ENCODE assay signal across 11 cellular contexts in genomic region chr18:34880882-34881852, GRCh38.
DNase-seq lines count a peak whose midpoint lies in the region; ATAC-seq and TF ChIP-seq lines count a peak whose summit lies in the region.
"Had no signal": no experiment of that assay in that cellular context is flagged by ENCODE, and none has a peak within 500 bp of the region (broad histone marks: within the 10 kb centered on the region; RNA-seq: fewer than 3 reads in every experiment).

No MANE protein-coding gene starts in this region.

- H3K4me3 ChIP-seq in Panc1 (ENCODE audit: low read depth in 2 of 2, low read length in 2 of 2): no peak overlapping the region
- no peak overlapping the region for H3K4me3 ChIP-seq in fibroblast of villous mesenchyme (ENCODE audit: low read depth, low read length)

- H3K27ac Mint-ChIP-seq in activated CD4-positive, alpha-beta T cell treated with anti-CD3 and anti-CD28 coated beads for 36 hours: no peak overlapping the region
- H3K27ac Mint-ChIP-seq: activated T-helper 17 cell treated with anti-CD3 and anti-CD28 coated beads, Interleukin-2, amount 50 U/mL, for 72 hours; T-helper 17 cell had no signal

- H3K9me3 Mint-ChIP-seq in activated CD4-positive, alpha-beta T cell treated with anti-CD3 and anti-CD28 coated beads for 36 hours (ENCODE audit: low read depth): no peaks in the 10 kb centered on the region
- H3K9me3 Mint-ChIP-seq: activated T-helper 17 cell treated with anti-CD3 and anti-CD28 coated beads, Interleukin-2, amount 50 U/mL, for 72 hours had no signal

- H3K36me3 Mint-ChIP-seq in activated CD4-positive, alpha-beta T cell treated with anti-CD3 and anti-CD28 coated beads for 36 hours (ENCODE audit: low read depth): no peaks in the 10 kb centered on the region

- peaks cover 2% of the 10 kb centered on the region for H3K4me1 Mint-ChIP-seq in activated CD4-positive, alpha-beta T cell treated with anti-CD3 and anti-CD28 coated beads for 36 hours
- H3K4me1 Mint-ChIP-seq: activated T-helper 17 cell treated with anti-CD3 and anti-CD28 coated beads, Interleukin-2, amount 50 U/mL, for 72 hours; T-helper 17 cell had no signal

- H3K27me3 ChIP-seq in Panc1 (ENCODE audit: control insufficient read depth, insufficient read depth, low read length): no peaks in the 10 kb centered on the region

- H3K36me3 ChIP-seq in Panc1 (ENCODE audit: control insufficient read depth, insufficient read depth, low read length): no peaks in the 10 kb centered on the region

- no peak overlapping the region for H3K4me3 Mint-ChIP-seq in activated CD4-positive, alpha-beta T cell treated with anti-CD3 and anti-CD28 coated beads for 36 hours
- H3K4me3 Mint-ChIP-seq: activated T-helper 17 cell treated with anti-CD3 and anti-CD28 coated beads, Interleukin-2, amount 50 U/mL, for 72 hours; T-helper 17 cell had no signal

- ATAC-seq in Panc1 (no peak), GM19455 (IDR thresholded peaks at IDR 0.05; ENCODE audit: unreplicated experiment) (no peak), GM21526 (IDR thresholded peaks at IDR 0.05; ENCODE audit: low FRiP score, unreplicated experiment) (no peak)
- ATAC-seq in activated CD4-positive, alpha-beta T cell treated with anti-CD3 and anti-CD28 coated beads for 36 hours: no peak
- ATAC-seq: activated T-helper 17 cell treated with anti-CD3 and anti-CD28 coated beads, Interleukin-2, amount 50 U/mL, for 72 hours; T-helper 17 cell had no signal

- H3K27ac ChIP-seq in Panc1 (ENCODE audit: low read length): no peak overlapping the region

- in situ Hi-C loops in Panc1 (cut with HindIII; ENCODE audit: low pct_unique_long_range_greater_than_20kb, low sequenced_read_pairs): no loop called here

- H3K4me1 ChIP-seq in Panc1 (ENCODE audit: control insufficient read depth, insufficient read depth, low read length): no peaks in the 10 kb centered on the region

- intact Hi-C loops in Panc1 (cut with micrococcal nuclease; ENCODE audit: unreplicated experiment): loop anchor here (5.0 kb wide), 1 partner anchor 96 kb away; no protein-coding TSS in a partner anchor
- intact Hi-C loops in activated CD4-positive, alpha-beta T cell treated with anti-CD3 and anti-CD28 coated beads for 36 hours (cut with DNase I, micrococcal nuclease): no loop called here

- no peaks in the 10 kb centered on the region for H3K9me3 ChIP-seq in Panc1 (ENCODE audit: control insufficient read depth, insufficient read depth, low read depth, low read length)

- BruUV-seq in Panc1 (replicated peaks; lab: Mats Ljungman, UMichigan): no TSS peak

- POLR2A ChIA-PET in Panc1 (lab: Charles Lee): no interaction called here
- POLR2A ChIA-PET in activated CD4-positive, alpha-beta T cell treated with anti-CD3 and anti-CD28 coated beads for 36 hours (lab: Charles Lee): no interaction called here

- H3K27me3 Mint-ChIP-seq in activated CD4-positive, alpha-beta T cell treated with anti-CD3 and anti-CD28 coated beads for 36 hours: peaks cover 11% of the 10 kb centered on the region

- CTCF ChIA-PET in Panc1 (lab: Charles Lee): interaction anchor here (0.6 kb wide), 1 partner anchor 315 kb away, joined by 4 read pairs; no protein-coding TSS in a partner anchor
- CTCF ChIA-PET in activated CD4-positive, alpha-beta T cell treated with anti-CD3 and anti-CD28 coated beads for 36 hours (lab: Charles Lee): no interaction called here

- peak; percentile 34; the same call in 1 of the 2 replicates for TF ChIP-seq CTCF in Panc1 (IDR thresholded peaks at IDR 0.05)
- peak; percentile 45 for TF ChIP-seq CTCF in fibroblast of villous mesenchyme (IDR thresholded peaks at IDR 0.05; ENCODE audit: insufficient read depth, low read depth, low read length)

- peak; percentile 7 for DNase-seq in EL
- no peak for DNase-seq in Panc1 (ENCODE audit: low read depth, low spot score)
- peak; percentile 41 for DNase-seq in fibroblast of villous mesenchyme (ENCODE audit: low read depth)
- DNase-seq in renal cortical epithelial cell (ENCODE audit: low read depth): peak; percentile 46
- no peak for DNase-seq in DMS79 treated with DMSO at 0.1 percent for 48 hours (lab: John Stamatoyannopoulos, UW)
- no peak for DNase-seq in activated CD4-positive, alpha-beta T cell treated with anti-CD3 and anti-CD28 coated beads for 36 hours
- DNase-seq: NCI-H345, T-helper 17 cell had no signal

Comparison
In these comparisons a context has a peak if more than half of its experiments do, and no peak if none do; other contexts are left out.
1. DNase-seq: peak in EL (single experiment), fibroblast of villous mesenchyme (single experiment) and renal cortical epithelial cell (single experiment); none in Panc1 (single experiment), DMS79 treated with DMSO at 0.1 percent for 48 hours (single experiment) and activated CD4-positive, alpha-beta T cell treated with anti-CD3 and anti-CD28 coated beads for 36 hours (single experiment).